ENCODE assay signal across 21 cellular contexts in the genomic region with DNA sequence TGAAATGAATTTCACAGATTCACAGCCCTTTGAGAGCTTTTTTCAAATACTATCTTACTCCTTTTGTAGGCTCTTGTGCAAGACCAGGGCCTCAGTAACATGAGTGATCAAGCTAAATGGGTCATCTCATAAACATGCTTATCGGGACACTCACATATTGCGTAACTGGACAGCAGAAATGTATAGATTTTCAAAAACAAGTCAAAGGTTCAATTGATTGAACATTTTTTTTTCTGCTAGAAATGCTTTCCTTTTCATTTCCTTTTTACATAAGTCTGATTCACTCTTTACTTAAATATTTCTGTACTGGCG. TPM values are rescaled to one million over a fixed set of nuclear protein-coding genes. Genes with fewer than 3 reads are reported as not detected.
DNase-seq lines count a peak whose midpoint lies in the region; ATAC-seq and TF ChIP-seq lines count a peak whose summit lies in the region.
"Had no signal": no experiment of that assay in that cellular context is flagged by ENCODE, and none has a peak within 500 bp of the region (broad histone marks: within the 10 kb centered on the region; RNA-seq: fewer than 3 reads in every experiment).

No MANE protein-coding gene starts in this region.

- BruUV-seq in PC-3 (replicated peaks; lab: Mats Ljungman, UMichigan) = no TSS peak

- H3K27ac ChIP-seq in GM23248 (no peak overlapping the region), PC-3 (ENCODE audit: low read length) (no peak overlapping the region), epithelial cell of prostate (no peak overlapping the region)
- H3K27ac ChIP-seq: Peyer's patch, suprapubic skin had no signal

- H3K9me3 ChIP-seq in GM23248 (ENCODE audit: low read depth) (no peaks in the 10 kb centered on the region), PC-3 (ENCODE audit: low read length) (no peaks in the 10 kb centered on the region)
- H3K9me3 ChIP-seq: Peyer's patch, suprapubic skin had no signal

- TF ChIP-seq CTCF in PC-3 (conservative IDR thresholded peaks at IDR 0.05; ENCODE audit: low read depth, low read length) = no peak

- H3K36me3 ChIP-seq in GM23248 (ENCODE audit: low read depth) = no peaks in the 10 kb centered on the region
- H3K36me3 ChIP-seq in PC-3 (ENCODE audit: low read depth, low read length) = no peaks in the 10 kb centered on the region
- H3K36me3 ChIP-seq: Peyer's patch, suprapubic skin had no signal

- POLR2A ChIA-PET in PC-3 (lab: Charles Lee; ENCODE audit: unreplicated experiment) = no interaction called here

- H3F3A ChIP-seq in GM23248 (ENCODE audit: insufficient read depth) (no peaks in the 10 kb centered on the region), PC-3 (ENCODE audit: low read length, unreplicated experiment) (no peaks in the 10 kb centered on the region)

- H3K9ac ChIP-seq in GM23248 = no peak overlapping the region
- H3K9ac ChIP-seq in PC-3 (ENCODE audit: low read length) = no peak overlapping the region

- 0 out of 2 replicates have a peak, but pooled peaks cover 10% of the 10 kb centered on the region for H3K27me3 ChIP-seq in GM23248 (replicated peaks; ENCODE audit: insufficient read depth)
- H3K27me3 ChIP-seq in PC-3 (ENCODE audit: low read length) = no peaks in the 10 kb centered on the region
- H3K27me3 ChIP-seq: Peyer's patch, suprapubic skin had no signal

- peak; percentile 47 for DNase-seq in GM23248
- DNase-seq in PC-3 = peak; percentile 58
- peak; percentile 18 for DNase-seq in epithelial cell of prostate (ENCODE audit: low read depth, low spot score)
- peak; percentile 57 for DNase-seq in non-pigmented ciliary epithelial cell (ENCODE audit: low read depth)
- no peak for DNase-seq in posterior cingulate gyrus
- no peak for DNase-seq in C1 segment of cervical spinal cord (lab: John Stamatoyannopoulos, UW)
- DNase-seq: activated T-cell treated with anti-CD3 and anti-CD28 coated beads, Interleukin-2, amount 50 U/mL, for 72 hours; cortex of kidney; GOT3; NCI-H1694 treated with DMSO at 0.1 percent for 48 hours; NCI-H2227 treated with DMSO at 0.1 percent for 48 hours; nucleus accumbens; Peyer's patch; retina; stimulated activated CD4-positive, alpha-beta T cell treated with anti-CD3 and anti-CD28 coated beads, Interleukin-15, amount 100 ng/mL, for 24 hours; T1000 had no signal

- CTCF ChIA-PET in PC-3 (lab: Charles Lee) = no interaction called here

- in situ Hi-C loops in GM23248 (cut with MboI) = no loop called here

- H3K4me1 ChIP-seq in GM23248 (ENCODE audit: insufficient read depth) = no peaks in the 10 kb centered on the region
- H3K4me1 ChIP-seq in PC-3 (ENCODE audit: insufficient read depth, low read length) = peaks cover 8% of the 10 kb centered on the region; the same call in 1 of the 2 replicates
- H3K4me1 ChIP-seq: Peyer's patch, suprapubic skin had no signal

- H3K4me3 ChIP-seq in GM23248 (no peak overlapping the region), PC-3 (ENCODE audit: low read length) (no peak overlapping the region)
- H3K4me3 ChIP-seq: Peyer's patch, suprapubic skin had no signal

- ATAC-seq in PC-3 = no peak
- no peak for ATAC-seq in GM18873 (IDR thresholded peaks at IDR 0.05; ENCODE audit: low FRiP score, unreplicated experiment)
- ATAC-seq: activated CD4-positive, CD25-positive, alpha-beta regulatory T cell treated with anti-CD3 and anti-CD28 coated beads, Interleukin-2, amount 50 U/mL, for 24 hours; activated naive CD4-positive, alpha-beta T cell treated with anti-CD3 and anti-CD28 coated beads, Interleukin-2, amount 50 U/mL, for 72 hours; activated T-cell treated with anti-CD3 and anti-CD28 coated beads, Interleukin-2, amount 50 U/mL, for 72 hours; SK-N-SH treated with all-trans-retinoic acid at 6 μM for 48 hours had no signal

- H3K4me2 ChIP-seq in GM23248 (ENCODE audit: unreplicated experiment) (no peak overlapping the region), PC-3 (ENCODE audit: low read length) (no peak overlapping the region)

- H3K79me2 ChIP-seq in GM23248 (ENCODE audit: insufficient read depth) (no peaks in the 10 kb centered on the region), PC-3 (ENCODE audit: low read length) (no peaks in the 10 kb centered on the region)

- WGBS in GM23248 (ENCODE audit: low coverage in 1 of 2, low lambda C conversion rate in 2 of 2, missing lambda C conversion rate in 2 of 2), 2 experiments = 68 to 71% methylated on average over 3 of the region's 3 CpGs

- H4K20me1 ChIP-seq in GM23248 (ENCODE audit: insufficient read depth) (no peaks in the 10 kb centered on the region), PC-3 (ENCODE audit: low read length) (no peaks in the 10 kb centered on the region)

- intact Hi-C loops in PC-3 (cut with micrococcal nuclease) (no loop called here), posterior cingulate gyrus (cut with DNase I) (no loop called here)

- H2AFZ ChIP-seq in GM23248 (no peak overlapping the region), PC-3 (ENCODE audit: low read length) (no peak overlapping the region)

- no peaks in the 10 kb centered on the region for H3K9me2 ChIP-seq in GM23248 (ENCODE audit: insufficient read depth)
- no peaks in the 10 kb centered on the region for H3K9me2 ChIP-seq in PC-3 (replicated peaks; ENCODE audit: low read length)

RNA-seq across cellular contexts. Expression of gene SALL4, which starts 8.7 kb away (rescaled TPM):
- total RNA-seq in GM23248 (2014; rRNA removed; shearing (Covaris generic)) = not detected in 2 replicates
- polyA plus RNA-seq in GM23248 (2016; fragmentation: Nextera tagmentation; extraction: Ambion mirVana) = not detected in 2 replicates
- 1.7 and 3.1 TPM in 2 replicates for total RNA-seq in PC-3 (2014; rRNA removed)

RNA-seq across cellular contexts. Expression of gene ATP9A, which starts 42.8 kb away (rescaled TPM):
- total RNA-seq in GM23248 (2014; rRNA removed; shearing (Covaris generic)) = 14.2 and 15.9 TPM in 2 replicates
- polyA plus RNA-seq in GM23248 (2016; fragmentation: Nextera tagmentation; extraction: Ambion mirVana) = 6.7 and 6.9 TPM in 2 replicates
- total RNA-seq in PC-3 (2014; rRNA removed) = 31.3 and 34.6 TPM in 2 replicates

Comparison
In these comparisons a context has a peak if more than half of its experiments do, and no peak if none do; other contexts are left out.
1. DNase-seq: peak in GM23248 (single experiment), PC-3 (single experiment), epithelial cell of prostate (single experiment) and non-pigmented ciliary epithelial cell (single experiment); none in posterior cingulate gyrus (0 of 10) and C1 segment of cervical spinal cord (0 of 14).